ENCODE assay signal across 12 cellular contexts in the genomic region with DNA sequence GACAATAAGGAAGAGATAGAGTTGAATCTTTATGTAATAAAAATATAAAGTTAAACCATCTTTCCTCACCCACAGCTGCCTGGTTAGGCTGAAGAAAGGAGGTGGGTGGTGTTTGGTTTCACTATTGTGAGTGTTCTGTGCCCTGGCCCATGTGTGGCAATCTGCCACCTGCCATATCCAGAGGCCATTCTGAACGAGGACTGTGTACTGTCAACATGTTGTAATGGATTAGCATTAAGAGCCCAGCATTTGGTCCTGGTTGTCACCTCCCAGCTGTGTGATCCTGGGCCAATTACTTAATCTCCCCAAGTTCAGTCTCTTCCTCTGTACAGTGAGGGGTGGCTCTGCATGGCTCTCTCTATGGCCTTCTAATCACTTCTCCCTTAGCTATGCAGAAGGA.
DNase-seq lines count a peak whose midpoint lies in the region; ATAC-seq and TF ChIP-seq lines count a peak whose summit lies in the region.
"Had no signal": no experiment of that assay in that cellular context is flagged by ENCODE, and none has a peak within 500 bp of the region (broad histone marks: within the 10 kb centered on the region; RNA-seq: fewer than 3 reads in every experiment).

No MANE protein-coding gene starts in this region.

- intact Hi-C loops in heart left ventricle (cut with DNase I), result no loop called here
- intact Hi-C loops in stomach (cut with DNase I; ENCODE audit: low total_unique reads), result no loop called here
- intact Hi-C loops in left lung (cut with DNase I), result no loop called here

- DNase-seq in MV-4-11 (lab: John Stamatoyannopoulos, UW), result peak; percentile 47
- peak; percentile 85 for DNase-seq in NCI-H69 (lab: John Stamatoyannopoulos, UW)
- peak in 2 of 5 donors; percentile 41 to 71 for DNase-seq in heart left ventricle
- DNase-seq in stomach, result peak; percentile 34
- no peak for DNase-seq in germinal center (ENCODE audit: low spot score)
- DNase-seq in left lung, result no peak
- no peak for DNase-seq in HuH-7 (ENCODE audit: low spot score)
- DNase-seq: activated CD4-positive, alpha-beta T cell treated with anti-CD3 and anti-CD28 coated beads, Interleukin-2, amount 50 U/mL, for 4 hours; foreskin melanocyte; GF-D8; islet precursor cell; NCI-H187 had no signal

- H3K27ac ChIP-seq in heart left ventricle (peak overlapping the region in 7 of 12 donors; percentile 31 to 76 (median 57)), stomach (no peak overlapping the region), left lung (no peak overlapping the region)

- WGBS in heart left ventricle, 4 donors, result 0 to 47% (median 22%) methylated on average over 1 of the region's 1 CpG
- WGBS in stomach, 5 donors, result 5 to 25% (median 20%) methylated on average over 1 of the region's 1 CpG

- no peaks in the 10 kb centered on the region for H3K36me3 ChIP-seq in heart left ventricle
- H3K36me3 ChIP-seq in stomach, result no peaks in the 10 kb centered on the region
- H3K36me3 ChIP-seq in left lung, result no peaks in the 10 kb centered on the region

- peak; percentile 68 to 81 (median 73) for ATAC-seq in heart left ventricle
- no peak for ATAC-seq in left lung

- no peak for TF ChIP-seq EP300 in stomach (IDR thresholded peaks at IDR 0.05)

- peaks cover 0 to 10% (median 1%) of the 10 kb centered on the region in 12 donors for H3K9me3 ChIP-seq in heart left ventricle
- H3K9me3 ChIP-seq in stomach, result peaks cover 0 to 8% (median 0%) of the 10 kb centered on the region in 4 donors
- H3K9me3 ChIP-seq in left lung, result peaks cover 0 to 3% of the 10 kb centered on the region in 2 donors

- no peak for TF ChIP-seq CTCF in heart left ventricle (IDR thresholded peaks at IDR 0.05)
- no peak for TF ChIP-seq CTCF in stomach (IDR thresholded peaks at IDR 0.05)
- no peak for TF ChIP-seq CTCF in left lung (IDR thresholded peaks at IDR 0.05)

- H3K4me3 ChIP-seq in heart left ventricle, result no peak overlapping the region
- no peak overlapping the region for H3K4me3 ChIP-seq in stomach
- no peak overlapping the region for H3K4me3 ChIP-seq in left lung

- peaks cover 0 to 39% (median 11%) of the 10 kb centered on the region in 12 donors for H3K4me1 ChIP-seq in heart left ventricle
- H3K4me1 ChIP-seq in stomach, result peaks cover 0 to 5% (median 0%) of the 10 kb centered on the region in 4 donors
- no peaks in the 10 kb centered on the region for H3K4me1 ChIP-seq in left lung

- TF ChIP-seq POLR2A in heart left ventricle (IDR thresholded peaks at IDR 0.05), result no peak
- no peak for TF ChIP-seq POLR2A in stomach (IDR thresholded peaks at IDR 0.05)

- H3K27me3 ChIP-seq in heart left ventricle (no peaks in the 10 kb centered on the region), stomach (no peaks in the 10 kb centered on the region), left lung (no peaks in the 10 kb centered on the region)

Comparison
In these comparisons a context has a peak if more than half of its experiments do, and no peak if none do; other contexts are left out.
1. DNase-seq: peak in MV-4-11 (single experiment), NCI-H69 (single experiment) and stomach (single experiment); none in germinal center (single experiment), left lung (0 of 2) and HuH-7 (single experiment).
2. H3K27ac ChIP-seq: peak in heart left ventricle (7 of 12); none in stomach (0 of 5) and left lung (0 of 2).